In genomic region chr5:9507974-9508373, GRCh38 we compare ENCODE assay signal across 18 cellular contexts. TPM values are rescaled to one million over a fixed set of nuclear protein-coding genes. Genes with fewer than 3 reads are reported as not detected.
DNase-seq lines count a peak whose midpoint lies in the region; ATAC-seq and TF ChIP-seq lines count a peak whose summit lies in the region.
"Had no signal": no experiment of that assay in that cellular context is flagged by ENCODE, and none has a peak within 500 bp of the region (broad histone marks: within the 10 kb centered on the region; RNA-seq: fewer than 3 reads in every experiment).

No MANE protein-coding gene starts in this region.

- no peak overlapping the region for H3K4me3 Mint-ChIP-seq in CD14-positive monocyte
- H3K4me3 Mint-ChIP-seq: activated CD4-positive, alpha-beta T cell treated with anti-CD3 and anti-CD28 coated beads, Interleukin-2, amount 10 ng/mL, durations not matched to agents 7 days and 5 days; activated naive CD4-positive, alpha-beta T cell treated with anti-CD3 and anti-CD28 coated beads, Interleukin-2, amount 10 ng/mL, durations not matched to agents 7 days and 5 days; naive B cell had no signal

- ATAC-seq in left ventricle myocardium superior = no peak
- ATAC-seq: left lung had no signal

- H3K27ac Mint-ChIP-seq in CD14-positive monocyte = peak overlapping the region in 1 of 7 donors; percentile 40
- H3K27ac Mint-ChIP-seq: activated CD4-positive, alpha-beta T cell treated with anti-CD3 and anti-CD28 coated beads, Interleukin-2, amount 10 ng/mL, durations not matched to agents 7 days and 5 days; activated naive CD4-positive, alpha-beta T cell treated with anti-CD3 and anti-CD28 coated beads, Interleukin-2, amount 10 ng/mL, durations not matched to agents 7 days and 5 days; naive B cell had no signal

- intact Hi-C loops in CD14-positive monocyte (cut with micrococcal nuclease) (no loop called here), left ventricle myocardium superior (cut with micrococcal nuclease) (no loop called here)

- no peak for TF ChIP-seq CTCF in fibroblast of the aortic adventitia (IDR thresholded peaks at IDR 0.05; ENCODE audit: insufficient read depth, low read length)
- TF ChIP-seq CTCF in CD14-positive monocyte (IDR thresholded peaks at IDR 0.05) = no peak

- no peaks in the 10 kb centered on the region for H3K36me3 Mint-ChIP-seq in CD14-positive monocyte
- H3K36me3 Mint-ChIP-seq: activated naive CD4-positive, alpha-beta T cell treated with anti-CD3 and anti-CD28 coated beads, Interleukin-2, amount 10 ng/mL, durations not matched to agents 7 days and 5 days; naive B cell had no signal

- peaks cover 0 to 3% (median 2%) of the 10 kb centered on the region in 3 donors for H3K27me3 Mint-ChIP-seq in CD14-positive monocyte (ENCODE audit: low read depth in 3 of 3)
- H3K27me3 Mint-ChIP-seq: activated CD4-positive, alpha-beta T cell treated with anti-CD3 and anti-CD28 coated beads, Interleukin-2, amount 10 ng/mL, durations not matched to agents 7 days and 5 days; activated naive CD4-positive, alpha-beta T cell treated with anti-CD3 and anti-CD28 coated beads, Interleukin-2, amount 10 ng/mL, durations not matched to agents 7 days and 5 days; naive B cell had no signal

- H3K9me3 Mint-ChIP-seq in CD14-positive monocyte = peaks cover 0 to 8% (median 3%) of the 10 kb centered on the region in 7 donors

- no peaks in the 10 kb centered on the region for H3K4me1 Mint-ChIP-seq in CD14-positive monocyte
- H3K4me1 Mint-ChIP-seq: activated CD4-positive, alpha-beta T cell treated with anti-CD3 and anti-CD28 coated beads, Interleukin-2, amount 10 ng/mL, durations not matched to agents 7 days and 5 days; activated naive CD4-positive, alpha-beta T cell treated with anti-CD3 and anti-CD28 coated beads, Interleukin-2, amount 10 ng/mL, durations not matched to agents 7 days and 5 days; naive B cell had no signal

- peak; percentile 13 for DNase-seq in COLO829 (ENCODE audit: low spot score)
- DNase-seq in M059J (ENCODE audit: low read depth) = peak; percentile 78
- DNase-seq in fibroblast of the aortic adventitia (ENCODE audit: low read depth) = peak; percentile 38
- peak; percentile 50 for DNase-seq in non-pigmented ciliary epithelial cell (ENCODE audit: low read depth)
- no peak for DNase-seq in CD14-positive monocyte (ENCODE audit: low spot score)
- no peak for DNase-seq in epidermal melanocyte (ENCODE audit: insufficient read length, low spot score)
- no peak for DNase-seq in left ventricle myocardium superior
- DNase-seq: activated CD4-positive, alpha-beta T cell treated with anti-CD3 and anti-CD28 coated beads, Interleukin-2, amount 10 ng/mL, durations not matched to agents 7 days and 5 days; activated naive CD4-positive, alpha-beta T cell treated with anti-CD3 and anti-CD28 coated beads, Interleukin-2, amount 10 ng/mL, durations not matched to agents 7 days and 5 days; C1 segment of cervical spinal cord; dorsolateral prefrontal cortex; esophagus squamous epithelium; left lung; naive B cell; NCI-H1694; stimulated activated CD4-positive, alpha-beta T cell treated with anti-CD3 and anti-CD28 coated beads, Interleukin-4, amount 100 ng/mL, for 1 hour; substantia nigra had no signal

- no peak overlapping the region for H3K4me3 ChIP-seq in fibroblast of the aortic adventitia (ENCODE audit: low read depth, low read length)
- H3K4me3 ChIP-seq: dorsolateral prefrontal cortex, esophagus squamous epithelium, left lung, skin epidermis had no signal

RNA-seq across cellular contexts. Expression of gene SEMA5A, which starts 37.9 kb away (rescaled TPM):
- 10.5 and 18.6 TPM in 2 replicates for total RNA-seq in M059J (2014; rRNA removed; shearing (Covaris generic))
- 13.9 and 57.0 TPM in 2 replicates for total RNA-seq in fibroblast of the aortic adventitia (ENCODE audit: low replicate concordance)
- not detected for polyA plus RNA-seq in CD14-positive monocyte
- total RNA-seq in left ventricle myocardium superior = 25.3 TPM

Comparison
In these comparisons a context has a peak if more than half of its experiments do, and no peak if none do; other contexts are left out.
1. DNase-seq: peak in COLO829 (single experiment), M059J (single experiment), fibroblast of the aortic adventitia (single experiment) and non-pigmented ciliary epithelial cell (single experiment); none in CD14-positive monocyte (single experiment), epidermal melanocyte (single experiment) and left ventricle myocardium superior (single experiment).